10 cellular contexts compared by ENCODE assay signal in the genomic region with DNA sequence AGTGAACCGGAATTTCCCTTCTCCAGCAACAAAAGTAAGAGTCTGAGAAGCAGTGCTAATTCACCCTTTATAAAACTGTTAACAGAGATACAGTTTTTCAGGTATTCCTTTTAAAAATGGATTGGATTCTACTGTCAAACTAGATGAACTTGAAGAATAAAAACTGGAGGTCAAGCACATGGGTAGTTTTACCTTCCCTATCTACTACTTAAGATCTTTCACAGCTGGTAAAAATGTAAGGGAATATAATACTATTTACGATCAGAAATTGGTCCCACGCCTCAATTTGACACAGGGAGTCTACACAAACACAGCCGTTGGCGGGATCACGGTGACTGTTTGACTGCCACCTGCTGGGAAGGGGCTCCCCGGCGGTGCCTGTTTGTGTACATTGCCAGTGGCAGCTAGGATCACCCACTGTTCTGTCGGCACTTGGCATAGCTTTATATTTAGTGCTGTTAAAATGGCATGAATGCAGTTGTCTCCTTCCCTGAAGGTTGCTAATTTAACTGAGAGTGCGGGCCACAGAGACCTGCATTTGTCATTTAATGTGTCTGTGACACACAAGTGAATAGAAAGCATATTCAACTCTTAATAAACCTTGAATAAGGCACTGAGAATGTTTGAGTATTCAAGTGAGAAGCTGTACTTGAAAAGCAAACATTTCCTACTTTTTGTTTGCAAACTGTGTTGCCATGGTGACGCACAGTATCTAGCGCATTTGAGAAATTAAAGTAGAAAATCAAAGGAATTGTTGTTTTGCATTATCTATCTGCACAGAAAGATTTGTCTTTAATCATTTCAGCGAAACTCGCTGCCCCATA. TPM values are rescaled to one million over a fixed set of nuclear protein-coding genes. Genes with fewer than 3 reads are reported as not detected.
DNase-seq lines count a peak whose midpoint lies in the region; ATAC-seq and TF ChIP-seq lines count a peak whose summit lies in the region.
"Had no signal": no experiment of that assay in that cellular context is flagged by ENCODE, and none has a peak within 500 bp of the region (broad histone marks: within the 10 kb centered on the region; RNA-seq: fewer than 3 reads in every experiment).

No MANE protein-coding gene starts in this region.

- H3K27ac ChIP-seq in hepatocyte = no peak overlapping the region

- no peaks in the 10 kb centered on the region for H3K9me3 Mint-ChIP-seq in type B pancreatic cell
- H3K9me3 Mint-ChIP-seq: CD4-positive, CD25-positive, alpha-beta regulatory T cell had no signal

- DNase-seq in Right ventricle myocardium inferior (ENCODE audit: missing footprints) = peak; percentile 55
- DNase-seq in cardiac septum (ENCODE audit: low spot score) = no peak
- DNase-seq in NCI-H748 treated with DMSO at 0.1 percent for 48 hours (lab: John Stamatoyannopoulos, UW) = peak; percentile 77
- DNase-seq in hepatocyte (ENCODE audit: low spot score) = peak; percentile 40
- no peak for DNase-seq in type B pancreatic cell (ENCODE audit: extremely low spot score, unreplicated experiment)
- no peak for DNase-seq in NCI-H1048 (lab: John Stamatoyannopoulos, UW)
- DNase-seq: CD4-positive, CD25-positive, alpha-beta regulatory T cell had no signal

- ATAC-seq in Right ventricle myocardium inferior (no peak), GM19463 (IDR thresholded peaks at IDR 0.05; ENCODE audit: unreplicated experiment) (no peak), HG02970 (IDR thresholded peaks at IDR 0.05; ENCODE audit: low FRiP score, unreplicated experiment) (no peak)

- H3K9me3 ChIP-seq in hepatocyte (ENCODE audit: low read depth) = no peaks in the 10 kb centered on the region

- H3K4me3 Mint-ChIP-seq in type B pancreatic cell = peak overlapping the region; percentile 39
- H3K4me3 Mint-ChIP-seq: CD4-positive, CD25-positive, alpha-beta regulatory T cell had no signal

- no peak overlapping the region for H3K4me3 ChIP-seq in hepatocyte

- H3K27ac Mint-ChIP-seq in type B pancreatic cell = peak overlapping the region; percentile 6

- no peak overlapping the region for H2AFZ ChIP-seq in hepatocyte

- no peaks in the 10 kb centered on the region for H3K27me3 ChIP-seq in hepatocyte

- intact Hi-C loops in Right ventricle myocardium inferior (cut with DNase I) (no loop called here), cardiac septum (cut with DNase I) (no loop called here)

- no peak overlapping the region for H3K4me2 ChIP-seq in hepatocyte

- 65% methylated on average over 14 of the region's 14 CpGs for WGBS in hepatocyte (ENCODE audit: low lambda C conversion rate, missing lambda C conversion rate)

- peaks cover 1% of the 10 kb centered on the region for H3K36me3 ChIP-seq in hepatocyte (replicated peaks; ENCODE audit: insufficient read depth, low read depth)

- no peaks in the 10 kb centered on the region for H3K9me2 ChIP-seq in hepatocyte (replicated peaks; ENCODE audit: insufficient read depth)

- H4K20me1 ChIP-seq in hepatocyte (ENCODE audit: insufficient read depth, poor library complexity, severe bottlenecking) = no peaks in the 10 kb centered on the region

- H3K79me2 ChIP-seq in hepatocyte = no peaks in the 10 kb centered on the region

- H3K27me3 Mint-ChIP-seq in type B pancreatic cell = no peaks in the 10 kb centered on the region
- H3K27me3 Mint-ChIP-seq: CD4-positive, CD25-positive, alpha-beta regulatory T cell had no signal

- peaks cover 12% of the 10 kb centered on the region for H3K4me1 Mint-ChIP-seq in type B pancreatic cell (ENCODE audit: unreplicated experiment)
- H3K4me1 Mint-ChIP-seq: CD4-positive, CD25-positive, alpha-beta regulatory T cell had no signal

- TF ChIP-seq CTCF in hepatocyte (IDR thresholded peaks at IDR 0.05; ENCODE audit: poor library complexity) (peak; percentile 39), type B pancreatic cell (conservative IDR thresholded peaks at IDR 0.05) (peak; percentile 42)

- no peaks in the 10 kb centered on the region for H3K4me1 ChIP-seq in hepatocyte (ENCODE audit: insufficient read depth)

- H3K36me3 Mint-ChIP-seq in type B pancreatic cell = peaks cover 32% of the 10 kb centered on the region

RNA-seq across cellular contexts. Expression of a gene that starts 59.6 kb away (rescaled TPM):
- total RNA-seq in Right ventricle myocardium inferior (0.32 TPM), cardiac septum (not detected), hepatocyte (4.5 and 4.7 TPM in 2 replicates), type B pancreatic cell (ENCODE audit: low replicate concordance) (0.31 TPM in 1 of 2 replicates, not detected in the other)
- 1.8 and 6.5 TPM in 2 replicates for polyA plus RNA-seq in hepatocyte
- total RNA-seq: CD4-positive, CD25-positive, alpha-beta regulatory T cell; T-helper 1 cell treated with Interleukin-12 subunit alpha and Interleukin-12 subunit beta and Interleukin-4 antibody, amounts not matched to agents 30 ng/mL and 1 ng/mL, for 36 hours had no signal

RNA-seq across cellular contexts. Expression of a gene that starts 59.7 kb away (rescaled TPM):
- total RNA-seq in Right ventricle myocardium inferior = not detected
- total RNA-seq in cardiac septum = not detected
- total RNA-seq in hepatocyte = 3.8 and 5.4 TPM in 2 replicates
- polyA plus RNA-seq in hepatocyte = 1.8 and 5.4 TPM in 2 replicates
- 0.10 and 0.36 TPM in 2 replicates for total RNA-seq in type B pancreatic cell (ENCODE audit: low replicate concordance)
- total RNA-seq: CD4-positive, CD25-positive, alpha-beta regulatory T cell; T-helper 1 cell treated with Interleukin-12 subunit alpha and Interleukin-12 subunit beta and Interleukin-4 antibody, amounts not matched to agents 30 ng/mL and 1 ng/mL, for 36 hours had no signal
- polyA plus RNA-seq: CD4-positive, CD25-positive, alpha-beta regulatory T cell had no signal

Comparison
In these comparisons a context has a peak if more than half of its experiments do, and no peak if none do; other contexts are left out.
1. DNase-seq: peak in Right ventricle myocardium inferior (single experiment), NCI-H748 treated with DMSO at 0.1 percent for 48 hours (single experiment) and hepatocyte (single experiment); none in cardiac septum (single experiment), type B pancreatic cell (single experiment) and NCI-H1048 (single experiment).